In the genomic region with DNA sequence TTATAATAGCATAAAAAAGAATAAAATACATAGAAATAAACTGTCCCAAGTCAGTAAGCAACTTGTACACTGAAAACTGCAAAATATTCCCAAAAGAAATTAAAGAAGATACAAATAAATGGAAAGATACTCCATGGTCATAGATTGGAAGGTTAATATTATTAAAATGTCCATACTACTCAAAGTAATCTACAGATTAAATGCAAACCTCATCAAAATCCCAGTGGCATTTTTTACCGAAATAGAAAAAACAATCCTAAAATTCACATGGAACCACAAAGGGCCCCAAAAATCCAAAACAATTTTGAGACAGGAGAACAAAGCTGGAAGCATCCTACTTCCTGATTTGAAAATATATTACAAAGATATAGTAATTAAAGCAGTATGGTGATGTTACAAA, we compare ENCODE assay signal across 35 cellular contexts.
"Had no signal": no experiment of that assay in that cellular context is flagged by ENCODE, and none has a peak within 500 bp of the region (broad histone marks: within the 10 kb centered on the region; RNA-seq: fewer than 3 reads in every experiment).

No MANE protein-coding gene starts in this region.

- H3K27me3 ChIP-seq: MG63 had no signal

- DNase-seq: Karpas-422, Kasumi-1, MG63, MM.1S, MV-4-11, NCI-H1048, NCI-H1092, NCI-H1092 treated with DMSO at 0.1 percent for 48 hours, NCI-H1105, NCI-H1105 treated with DMSO at 0.1 percent for 48 hours, NCI-H1417, NCI-H1417 treated with DMSO at 0.1 percent for 48 hours, NCI-H1436, NCI-H1436 treated with DMSO at 0.1 percent for 48 hours, NCI-H146, NCI-H1694, NCI-H1694 treated with DMSO at 0.1 percent for 48 hours, NCI-H187, NCI-H187 treated with DMSO at 0.1 percent for 48 hours, NCI-H1930, NCI-H2029, NCI-H2029 treated with DMSO at 0.1 percent for 48 hours, NCI-H2081, NCI-H2081 treated with DMSO at 0.1 percent for 48 hours, NCI-H2107, NCI-H2171, NCI-H2171 treated with DMSO at 0.1 percent for 48 hours, NCI-H2227 treated with DMSO at 0.1 percent for 48 hours, NCI-H226, NCI-H345, NCI-H446, NCI-H446 treated with DMSO at 0.1 percent for 48 hours, NCI-H510A, NCI-H510A treated with DMSO at 0.1 percent for 48 hours, NCI-H524 had no signal

- H3K4me3 ChIP-seq: MG63 had no signal

- H3K36me3 ChIP-seq: MG63 had no signal
